23 cellular contexts compared by ENCODE assay signal in the genomic region with DNA sequence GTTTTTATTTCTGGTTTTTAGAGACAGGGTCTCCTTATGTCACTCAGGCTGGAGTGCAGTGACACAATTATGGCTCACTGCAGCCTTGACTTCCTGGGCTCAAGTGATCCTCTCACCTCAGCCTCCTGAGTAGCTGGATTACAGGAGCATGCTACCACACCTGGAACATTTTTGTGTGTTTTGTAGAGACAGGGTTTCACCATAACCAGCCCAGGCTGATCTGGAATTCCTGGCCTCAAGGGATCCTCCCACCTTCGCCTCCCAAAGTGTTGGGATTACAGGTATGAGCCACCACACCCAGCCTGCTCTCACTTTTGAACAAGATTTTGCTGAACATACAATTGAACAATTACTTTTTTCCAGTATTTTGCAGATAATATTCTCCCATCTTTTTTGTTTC.
"Had no signal": no experiment of that assay in that cellular context is flagged by ENCODE, and none has a peak within 500 bp of the region (broad histone marks: within the 10 kb centered on the region; RNA-seq: fewer than 3 reads in every experiment).

No MANE protein-coding gene starts in this region.

- H3K4me3 Mint-ChIP-seq: endodermal cell; naive B cell; nephron; stimulated activated memory B cell treated with anti-CD40 and anti-IgM and Interleukin-4, amounts not matched to agents 10 μg/mL and 1 μg/mL and 100 μg/mL, for 72 hours; stimulated activated naive CD8-positive, alpha-beta T cell treated with anti-CD3 and anti-CD28 coated beads, Interleukin-15, Interleukin-2, amounts not matched to agents 100 ng/mL and 50 ng/mL, for 24 hours had no signal

- ATAC-seq: gastroesophageal sphincter; left cardiac atrium; sciatic nerve; stimulated activated memory B cell treated with anti-CD40 and anti-IgM and Interleukin-4, amounts not matched to agents 10 μg/mL and 1 μg/mL and 100 μg/mL, for 72 hours; upper lobe of right lung had no signal

- H3K27ac ChIP-seq: colonic mucosa, esophagus muscularis mucosa, gastroesophageal sphincter, left ventricle myocardium inferior, parathyroid adenoma, spleen, tibial artery, upper lobe of right lung had no signal

- H3K79me2 ChIP-seq: parathyroid adenoma had no signal

- H3K36me3 Mint-ChIP-seq: naive B cell; stimulated activated memory B cell treated with anti-CD40 and anti-IgM and Interleukin-4, amounts not matched to agents 10 μg/mL and 1 μg/mL and 100 μg/mL, for 72 hours had no signal

- H3K9ac ChIP-seq: parathyroid adenoma had no signal

- H3K27ac Mint-ChIP-seq: endodermal cell; nephron; stimulated activated memory B cell treated with anti-CD40 and anti-IgM and Interleukin-4, amounts not matched to agents 10 μg/mL and 1 μg/mL and 100 μg/mL, for 72 hours; stimulated activated naive CD8-positive, alpha-beta T cell treated with anti-CD3 and anti-CD28 coated beads, Interleukin-15, Interleukin-2, amounts not matched to agents 100 ng/mL and 50 ng/mL, for 24 hours had no signal

- H3K4me1 Mint-ChIP-seq: naive B cell; stimulated activated memory B cell treated with anti-CD40 and anti-IgM and Interleukin-4, amounts not matched to agents 10 μg/mL and 1 μg/mL and 100 μg/mL, for 72 hours had no signal

- DNase-seq: colonic mucosa; effector CD4-positive, alpha-beta T cell; endodermal cell; glutamatergic neuron; islet precursor cell; left cardiac atrium; left ventricle myocardium inferior; mesendoderm; naive B cell; spleen; stimulated activated CD4-positive, alpha-beta T cell treated with anti-CD3 and anti-CD28 coated beads, Interleukin-15, amount 100 ng/mL, for 24 hours; stimulated activated CD4-positive, alpha-beta T cell treated with anti-CD3 and anti-CD28 coated beads, Interleukin-1b, Interleukin-23, amount 100 ng/mL, for 48 hours; stimulated activated CD4-positive, alpha-beta T cell treated with anti-CD3 and anti-CD28 coated beads, Interleukin-4, amount 100 ng/mL, for 24 hours; tibial artery; upper lobe of right lung had no signal

- H3K9me3 Mint-ChIP-seq: endodermal cell; stimulated activated memory B cell treated with anti-CD40 and anti-IgM and Interleukin-4, amounts not matched to agents 10 μg/mL and 1 μg/mL and 100 μg/mL, for 72 hours; stimulated activated naive CD8-positive, alpha-beta T cell treated with anti-CD3 and anti-CD28 coated beads, Interleukin-15, Interleukin-2, amounts not matched to agents 100 ng/mL and 50 ng/mL, for 24 hours had no signal

- H3K4me3 ChIP-seq: colonic mucosa, esophagus muscularis mucosa, gastroesophageal sphincter, left ventricle myocardium inferior, lung, spleen, tibial artery, upper lobe of right lung had no signal

- H3K9me3 ChIP-seq: colonic mucosa, esophagus muscularis mucosa, gastroesophageal sphincter, left ventricle myocardium inferior, spleen, tibial artery, upper lobe of right lung had no signal

- H3K36me3 ChIP-seq: colonic mucosa, esophagus muscularis mucosa, gastroesophageal sphincter, left ventricle myocardium inferior, spleen, tibial artery, upper lobe of right lung had no signal

- H3K27me3 ChIP-seq: colonic mucosa, esophagus muscularis mucosa, gastroesophageal sphincter, spleen, tibial artery, upper lobe of right lung had no signal

- H2AFZ ChIP-seq: parathyroid adenoma had no signal

- H3K4me1 ChIP-seq: colonic mucosa, esophagus muscularis mucosa, gastroesophageal sphincter, left ventricle myocardium inferior, parathyroid adenoma had no signal
